ENCODE assay signal across 24 cellular contexts in the genomic region with DNA sequence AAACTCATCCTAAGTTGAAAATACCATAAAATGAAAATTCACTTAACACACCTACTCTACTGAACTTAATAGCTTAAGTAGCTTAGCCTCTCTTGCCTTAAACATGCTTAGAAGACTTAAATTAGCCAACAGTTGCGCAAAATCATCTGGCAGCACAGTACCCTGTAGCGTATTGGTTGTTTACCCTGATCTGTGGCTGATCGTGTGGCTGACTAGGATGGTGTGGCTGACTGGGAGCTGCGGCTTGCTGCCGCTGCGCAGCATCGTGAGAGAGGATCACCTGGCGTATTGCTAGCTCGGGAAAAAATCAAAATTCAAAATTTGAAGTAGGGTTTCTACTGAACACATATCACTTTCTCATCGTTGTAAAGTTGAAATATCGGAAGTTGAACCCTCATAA. TPM values are rescaled to one million over a fixed set of nuclear protein-coding genes. Genes with fewer than 3 reads are reported as not detected.
DNase-seq lines count a peak whose midpoint lies in the region; ATAC-seq and TF ChIP-seq lines count a peak whose summit lies in the region.
"Had no signal": no experiment of that assay in that cellular context is flagged by ENCODE, and none has a peak within 500 bp of the region (broad histone marks: within the 10 kb centered on the region; RNA-seq: fewer than 3 reads in every experiment).

No MANE protein-coding gene starts in this region.

- H3K9me2 ChIP-seq in Karpas-422 (replicated peaks; ENCODE audit: insufficient read depth, low read length) = no peaks in the 10 kb centered on the region

- peak overlapping the region; percentile 52 for H3K4me2 ChIP-seq in Karpas-422 (ENCODE audit: low read depth, low read length, poor library complexity, severe bottlenecking)

- H3K4me3 ChIP-seq in Karpas-422 (ENCODE audit: low read length) (peak overlapping the region; percentile 30; the same call in 1 of the 2 replicates), endodermal cell (ENCODE audit: low read length) (no peak overlapping the region)
- H3K4me3 ChIP-seq: ascending aorta, SJSA1 had no signal

- peak overlapping the region; percentile 41; the same call in 1 of the 2 replicates for H3K27ac ChIP-seq in Karpas-422 (ENCODE audit: low read length)
- no peak overlapping the region for H3K27ac ChIP-seq in endodermal cell (ENCODE audit: low read depth, low read length)
- H3K27ac ChIP-seq: ascending aorta, C4-2B, SJSA1 had no signal

- 94 to 99% methylated on average over 11 of the region's 11 CpGs for WGBS in endodermal cell (ENCODE audit: insufficient coverage in 1 of 2, insufficient read length in 1 of 2), 2 experiments

- DNase-seq in Ammon's horn (ENCODE audit: low spot score) (peak; percentile 49), Karpas-422 (no peak), NOMO-1 treated with dmso at 0.1 percent for 144 hours (lab: John Stamatoyannopoulos, UW; ENCODE audit: unreplicated experiment) (peak; percentile 67), endodermal cell (no peak), NK-92 (lab: John Stamatoyannopoulos, UW; ENCODE audit: unreplicated experiment) (no peak), H4 (ENCODE audit: low spot score) (no peak)
- no peak for DNase-seq in effector CD4-positive, alpha-beta T cell
- DNase-seq: ACHN; activated B cell treated with CpG ODN at 0.5 μM for 24 hours; activated CD8-positive, alpha-beta T cell treated with anti-CD3 and anti-CD28 coated beads for 36 hours; activated naive CD4-positive, alpha-beta T cell; cerebellar nuclear complex; effector memory CD4-positive, alpha-beta T cell; left cardiac atrium; natural killer cell; NCI-H1092; NCI-H2029; stimulated activated CD4-positive, alpha-beta T cell treated with anti-CD3 and anti-CD28 coated beads, Interleukin-1b, Interleukin-23, amount 100 ng/mL, for 48 hours; stimulated activated naive CD4-positive, alpha-beta T cell had no signal

- no peak overlapping the region for H3K4me3 Mint-ChIP-seq in endodermal cell
- H3K4me3 Mint-ChIP-seq: activated B cell treated with CpG ODN at 0.5 μM for 24 hours; activated CD8-positive, alpha-beta T cell treated with anti-CD3 and anti-CD28 coated beads for 36 hours; natural killer cell had no signal

- H3K79me2 ChIP-seq in Karpas-422 (ENCODE audit: low read length) = peaks cover 19% of the 10 kb centered on the region

- H3K9ac ChIP-seq in Karpas-422 (ENCODE audit: low read length) (no peak overlapping the region), endodermal cell (ENCODE audit: extremely low read depth, low read length, poor library complexity, severe bottlenecking) (no peak overlapping the region)

- no peaks in the 10 kb centered on the region for H3K27me3 Mint-ChIP-seq in endodermal cell (ENCODE audit: insufficient read depth)
- H3K27me3 Mint-ChIP-seq: activated B cell treated with CpG ODN at 0.5 μM for 24 hours; activated CD8-positive, alpha-beta T cell treated with anti-CD3 and anti-CD28 coated beads for 36 hours had no signal

- no peaks in the 10 kb centered on the region for H3K27me3 ChIP-seq in Karpas-422 (ENCODE audit: low read length)
- no peaks in the 10 kb centered on the region for H3K27me3 ChIP-seq in endodermal cell (ENCODE audit: control insufficient read depth, insufficient read depth, low read length, poor library complexity, severe bottlenecking)
- H3K27me3 ChIP-seq: ascending aorta, SJSA1 had no signal

- no peaks in the 10 kb centered on the region for H4K20me1 ChIP-seq in Karpas-422 (ENCODE audit: insufficient read depth, low read depth, low read length)

- no peak for TF ChIP-seq CTCF in endodermal cell (conservative IDR thresholded peaks at IDR 0.05)

- H3K27ac Mint-ChIP-seq in endodermal cell = peak overlapping the region; percentile 19
- H3K27ac Mint-ChIP-seq: activated B cell treated with CpG ODN at 0.5 μM for 24 hours; activated CD8-positive, alpha-beta T cell treated with anti-CD3 and anti-CD28 coated beads for 36 hours; natural killer cell had no signal

- no peaks in the 10 kb centered on the region for H3K9me3 Mint-ChIP-seq in endodermal cell
- H3K9me3 Mint-ChIP-seq: activated B cell treated with CpG ODN at 0.5 μM for 24 hours; activated CD8-positive, alpha-beta T cell treated with anti-CD3 and anti-CD28 coated beads for 36 hours; natural killer cell had no signal

- no peaks in the 10 kb centered on the region for H3K9me3 ChIP-seq in Karpas-422 (ENCODE audit: low read length)
- no peaks in the 10 kb centered on the region for H3K9me3 ChIP-seq in endodermal cell (ENCODE audit: control insufficient read depth, low read length)
- H3K9me3 ChIP-seq: ascending aorta, SJSA1 had no signal

- peak overlapping the region; percentile 52; the same call in 1 of the 2 replicates for H2AFZ ChIP-seq in Karpas-422 (ENCODE audit: low read length)

- H3K4me1 Mint-ChIP-seq in endodermal cell = peaks cover 13% of the 10 kb centered on the region

- peaks cover 4% of the 10 kb centered on the region for H3K36me3 Mint-ChIP-seq in endodermal cell (ENCODE audit: low read depth)
- H3K36me3 Mint-ChIP-seq: natural killer cell had no signal

- no peaks in the 10 kb centered on the region for H3K36me3 ChIP-seq in Karpas-422 (ENCODE audit: insufficient read depth, low read length)
- no peaks in the 10 kb centered on the region for H3K36me3 ChIP-seq in endodermal cell (ENCODE audit: control insufficient read depth, insufficient read depth, low read length)
- H3K36me3 ChIP-seq: ascending aorta, SJSA1 had no signal

- H3K4me1 ChIP-seq in Karpas-422 (ENCODE audit: low read length) (peaks cover 35% of the 10 kb centered on the region), endodermal cell (ENCODE audit: control insufficient read depth, insufficient read depth, low read length) (no peaks in the 10 kb centered on the region)
- H3K4me1 ChIP-seq: SJSA1 had no signal

- ATAC-seq in esophagus mucosa = no peak
- ATAC-seq: activated CD8-positive, alpha-beta T cell treated with anti-CD3 and anti-CD28 coated beads for 36 hours; natural killer cell; Panc1 had no signal

RNA-seq across cellular contexts. Expression of a gene that starts 6.3 kb away (rescaled TPM):
- 25.2 and 26.9 TPM in 2 replicates for total RNA-seq in Karpas-422 (2014; rRNA removed; shearing (Covaris generic); ENCODE audit: low replicate concordance)
- total RNA-seq in endodermal cell = 10 to 100 TPM; 75.1 to 91.2 TPM
- 75.2 TPM for polyA plus RNA-seq in endodermal cell (2013, experiment 1 of 2)
- 85.9 TPM for polyA plus RNA-seq in endodermal cell (2013, experiment 2 of 2)
- 43.1 TPM for total RNA-seq in esophagus mucosa
- total RNA-seq in H4 (2014; rRNA removed; shearing (Covaris generic)) = 12.0 and 15.5 TPM in 2 replicates

RNA-seq across cellular contexts. Expression of a gene that starts 39.8 kb away (rescaled TPM):
- total RNA-seq in Karpas-422 (2014; rRNA removed; shearing (Covaris generic); ENCODE audit: low replicate concordance) = 21.2 and 32.4 TPM in 2 replicates
- total RNA-seq in endodermal cell (10 to 100 TPM; 36.0 to 37.8 TPM), esophagus mucosa (19.1 TPM)
- polyA plus RNA-seq in endodermal cell (2013, experiment 1 of 2) = 26.7 TPM
- 28.2 TPM for polyA plus RNA-seq in endodermal cell (2013, experiment 2 of 2)
- total RNA-seq in H4 (2014; rRNA removed; shearing (Covaris generic)) = 19.7 and 23.6 TPM in 2 replicates

Comparison
In these comparisons a context has a peak if more than half of its experiments do, and no peak if none do; other contexts are left out.
1. DNase-seq: peak in Ammon's horn (single experiment) and NOMO-1 treated with dmso at 0.1 percent for 144 hours (single experiment); none in Karpas-422 (single experiment), endodermal cell (single experiment), NK-92 (single experiment), effector CD4-positive, alpha-beta T cell (single experiment) and H4 (single experiment).